15 cellular contexts compared by ENCODE assay signal in genomic region chr4:161003418-161004057, GRCh38.
DNase-seq lines count a peak whose midpoint lies in the region; ATAC-seq and TF ChIP-seq lines count a peak whose summit lies in the region.
"Had no signal": no experiment of that assay in that cellular context is flagged by ENCODE, and none has a peak within 500 bp of the region (broad histone marks: within the 10 kb centered on the region; RNA-seq: fewer than 3 reads in every experiment).

No MANE protein-coding gene starts in this region.

- H3K9me3 Mint-ChIP-seq in stimulated activated effector memory CD8-positive, alpha-beta T cell treated with anti-CD3 and anti-CD28 coated beads, Interleukin-12 subunit alpha, Interleukin-12 subunit beta, amount 100 ng/mL, for 72 hours, result peaks cover 15% of the 10 kb centered on the region

- no peaks in the 10 kb centered on the region for H3K36me3 Mint-ChIP-seq in stimulated activated effector memory CD8-positive, alpha-beta T cell treated with anti-CD3 and anti-CD28 coated beads, Interleukin-12 subunit alpha, Interleukin-12 subunit beta, amount 100 ng/mL, for 72 hours
- H3K36me3 Mint-ChIP-seq: CD8-positive, alpha-beta memory T cell had no signal

- H3K36me3 ChIP-seq in BE2C, result no peaks in the 10 kb centered on the region
- H3K36me3 ChIP-seq in HAP-1 (replicated peaks), result no peaks in the 10 kb centered on the region
- H3K36me3 ChIP-seq: BLaER1 treated with 17β-estradiol and CSF1 and Interleukin-3, amounts not matched to agents 10 nM and 100 nM had no signal

- no peaks in the 10 kb centered on the region for H3K27me3 ChIP-seq in BE2C
- H3K27me3 ChIP-seq in HAP-1 (ENCODE audit: low read depth), result no peaks in the 10 kb centered on the region
- H3K27me3 ChIP-seq: BLaER1 treated with 17β-estradiol and CSF1 and Interleukin-3, amounts not matched to agents 10 nM and 100 nM had no signal

- no peaks in the 10 kb centered on the region for H3K4me1 Mint-ChIP-seq in stimulated activated effector memory CD8-positive, alpha-beta T cell treated with anti-CD3 and anti-CD28 coated beads, Interleukin-12 subunit alpha, Interleukin-12 subunit beta, amount 100 ng/mL, for 72 hours
- H3K4me1 Mint-ChIP-seq: CD8-positive, alpha-beta memory T cell; H9 had no signal

- H3K4me3 ChIP-seq in BE2C (ENCODE audit: low read depth, low read length) (no peak overlapping the region), HAP-1 (no peak overlapping the region)
- H3K4me3 ChIP-seq: BLaER1 treated with 17β-estradiol and CSF1 and Interleukin-3, amounts not matched to agents 10 nM and 100 nM; GM12878 had no signal

- peak; percentile 26 for ATAC-seq in stimulated activated effector memory CD8-positive, alpha-beta T cell treated with anti-CD3 and anti-CD28 coated beads, Interleukin-12 subunit alpha, Interleukin-12 subunit beta, amount 100 ng/mL, for 72 hours
- ATAC-seq: GM12878 had no signal

- H3K4me3 Mint-ChIP-seq in stimulated activated effector memory CD8-positive, alpha-beta T cell treated with anti-CD3 and anti-CD28 coated beads, Interleukin-12 subunit alpha, Interleukin-12 subunit beta, amount 100 ng/mL, for 72 hours, result no peak overlapping the region
- H3K4me3 Mint-ChIP-seq: CD8-positive, alpha-beta memory T cell; H9 had no signal

- H3K9me3 ChIP-seq in BE2C (no peaks in the 10 kb centered on the region), HAP-1 (no peaks in the 10 kb centered on the region)

- DNase-seq in NCI-H1105 (lab: John Stamatoyannopoulos, UW), result peak; percentile 4
- DNase-seq in NCI-H1105 treated with DMSO at 0.1 percent for 48 hours (lab: John Stamatoyannopoulos, UW), result no peak
- peak; percentile 43 for DNase-seq in myocyte (ENCODE audit: low read depth)
- no peak for DNase-seq in stimulated activated effector memory CD8-positive, alpha-beta T cell treated with anti-CD3 and anti-CD28 coated beads, Interleukin-12 subunit alpha, Interleukin-12 subunit beta, amount 100 ng/mL, for 72 hours (ENCODE audit: low spot score in 2 of 2)
- no peak for DNase-seq in BE2C
- DNase-seq in A172 (ENCODE audit: low spot score), result no peak
- DNase-seq in HAP-1 (ENCODE audit: low spot score in 2 of 2), result no peak
- DNase-seq: CD8-positive, alpha-beta memory T cell; COR-L47; DMS 273 treated with DMSO at 0.1 percent for 48 hours; DND-41; EL; H9 had no signal

- TF ChIP-seq CTCF in BE2C (IDR thresholded peaks at IDR 0.05; ENCODE audit: low read depth, low read length), result no peak

- H3K27ac Mint-ChIP-seq in stimulated activated effector memory CD8-positive, alpha-beta T cell treated with anti-CD3 and anti-CD28 coated beads, Interleukin-12 subunit alpha, Interleukin-12 subunit beta, amount 100 ng/mL, for 72 hours, result no peak overlapping the region
- H3K27ac Mint-ChIP-seq: CD8-positive, alpha-beta memory T cell; H9 had no signal

- H3K4me1 ChIP-seq in BE2C, result no peaks in the 10 kb centered on the region
- peaks cover 6% of the 10 kb centered on the region; the same call in 1 of the 2 replicates for H3K4me1 ChIP-seq in HAP-1
- H3K4me1 ChIP-seq: BLaER1 treated with 17β-estradiol and CSF1 and Interleukin-3, amounts not matched to agents 10 nM and 100 nM had no signal

- in situ Hi-C loops in HAP-1 (cut with MboI; ENCODE audit: low sequenced_read_pairs), result no loop called here

Comparison
In these comparisons a context has a peak if more than half of its experiments do, and no peak if none do; other contexts are left out.
1. DNase-seq: peak in NCI-H1105 (single experiment) and myocyte (single experiment); none in NCI-H1105 treated with DMSO at 0.1 percent for 48 hours (single experiment), stimulated activated effector memory CD8-positive, alpha-beta T cell treated with anti-CD3 and anti-CD28 coated beads, Interleukin-12 subunit alpha, Interleukin-12 subunit beta, amount 100 ng/mL, for 72 hours (0 of 2), BE2C (single experiment), A172 (single experiment) and HAP-1 (0 of 2).